Comparison of ENCODE assay signal across 13 cellular contexts in genomic region chr13:77502104-77502720, GRCh38. TPM values are rescaled to one million over a fixed set of nuclear protein-coding genes. Genes with fewer than 3 reads are reported as not detected.
DNase-seq lines count a peak whose midpoint lies in the region; ATAC-seq and TF ChIP-seq lines count a peak whose summit lies in the region.
"Had no signal": no experiment of that assay in that cellular context is flagged by ENCODE, and none has a peak within 500 bp of the region (broad histone marks: within the 10 kb centered on the region; RNA-seq: fewer than 3 reads in every experiment).

No MANE protein-coding gene starts in this region.

- no peaks in the 10 kb centered on the region for H3K36me3 Mint-ChIP-seq in activated T-cell treated with anti-CD3 and anti-CD28 coated beads, Interleukin-2, amount 50 U/mL, for 4 hours (ENCODE audit: insufficient read depth)
- H3K36me3 Mint-ChIP-seq: natural killer cell treated with Interleukin-12 subunit alpha and Interleukin-12 subunit beta and Interleukin-15 and Interleukin-18, amount 100 ng/mL, for 72 hours had no signal

- H3K4me3 Mint-ChIP-seq in activated T-cell treated with anti-CD3 and anti-CD28 coated beads, Interleukin-2, amount 50 U/mL, for 4 hours, result no peak overlapping the region
- H3K4me3 Mint-ChIP-seq: natural killer cell treated with Interleukin-12 subunit alpha and Interleukin-12 subunit beta and Interleukin-15 and Interleukin-18, amount 100 ng/mL, for 72 hours had no signal

- TF ChIP-seq CTCF in GM12864 (IDR thresholded peaks at IDR 0.05; ENCODE audit: low read depth, low read length, missing control alignments), result no peak

- no peaks in the 10 kb centered on the region for H3K9me3 Mint-ChIP-seq in activated T-cell treated with anti-CD3 and anti-CD28 coated beads, Interleukin-2, amount 50 U/mL, for 4 hours
- H3K9me3 Mint-ChIP-seq: natural killer cell treated with Interleukin-12 subunit alpha and Interleukin-12 subunit beta and Interleukin-15 and Interleukin-18, amount 100 ng/mL, for 72 hours had no signal

- H3K27me3 Mint-ChIP-seq in activated T-cell treated with anti-CD3 and anti-CD28 coated beads, Interleukin-2, amount 50 U/mL, for 4 hours (ENCODE audit: low read depth), result peaks cover 3% of the 10 kb centered on the region

- no peaks in the 10 kb centered on the region for H3K4me1 Mint-ChIP-seq in activated T-cell treated with anti-CD3 and anti-CD28 coated beads, Interleukin-2, amount 50 U/mL, for 4 hours (ENCODE audit: low read depth)

- ATAC-seq in GM19328 (IDR thresholded peaks at IDR 0.05; ENCODE audit: unreplicated experiment) (peak; percentile 79), HG02678 (IDR thresholded peaks at IDR 0.05; ENCODE audit: unreplicated experiment) (peak; percentile 84), HG03442 (IDR thresholded peaks at IDR 0.05; ENCODE audit: unreplicated experiment) (peak; percentile 88)
- no peak for ATAC-seq in activated T-cell treated with anti-CD3 and anti-CD28 coated beads, Interleukin-2, amount 50 U/mL, for 4 hours
- ATAC-seq: natural killer cell treated with Interleukin-12 subunit alpha and Interleukin-12 subunit beta and Interleukin-15 and Interleukin-18, amount 100 ng/mL, for 72 hours had no signal

- peak; percentile 35 for DNase-seq in GM12864 (ENCODE audit: low read depth)
- no peak for DNase-seq in D341Med (ENCODE audit: low spot score)
- DNase-seq in activated naive CD4-positive, alpha-beta T cell treated with Interleukin-2 at 50 U/mL for 16 hours, result no peak
- DNase-seq in activated T-cell treated with anti-CD3 and anti-CD28 coated beads, Interleukin-2, amount 50 U/mL, for 4 hours, result no peak
- no peak for DNase-seq in islet precursor cell
- DNase-seq: activated CD8-positive, alpha-beta memory T cell treated with anti-CD3 and anti-CD28 coated beads, Interleukin-2, amount 50 U/mL, for 4 hours; NCI-H1105; stimulated activated naive CD4-positive, alpha-beta T cell had no signal

- H3K4me3 ChIP-seq in GM12864 (ENCODE audit: low read depth, low read length), result no peak overlapping the region

RNA-seq across cellular contexts. Expression of gene SCEL, which starts 33.3 kb away (rescaled TPM):
- not detected for total RNA-seq in activated T-cell treated with anti-CD3 and anti-CD28 coated beads, Interleukin-2, amount 50 U/mL, for 4 hours
- total RNA-seq: natural killer cell treated with Interleukin-12 subunit alpha and Interleukin-12 subunit beta and Interleukin-15 and Interleukin-18, amount 100 ng/mL, for 72 hours; T-helper 2 cell treated with Interferon-gamma antibody and Interleukin-4, amounts not matched to agents 100 ng/mL and 5 ng/mL, for 36 hours had no signal

Comparison
In these comparisons a context has a peak if more than half of its experiments do, and no peak if none do; other contexts are left out.
1. ATAC-seq: peak in GM19328 (single experiment), HG02678 (single experiment) and HG03442 (single experiment); none in activated T-cell treated with anti-CD3 and anti-CD28 coated beads, Interleukin-2, amount 50 U/mL, for 4 hours (0 of 2).